ENCODE assay signal across 12 cellular contexts in the genomic region with DNA sequence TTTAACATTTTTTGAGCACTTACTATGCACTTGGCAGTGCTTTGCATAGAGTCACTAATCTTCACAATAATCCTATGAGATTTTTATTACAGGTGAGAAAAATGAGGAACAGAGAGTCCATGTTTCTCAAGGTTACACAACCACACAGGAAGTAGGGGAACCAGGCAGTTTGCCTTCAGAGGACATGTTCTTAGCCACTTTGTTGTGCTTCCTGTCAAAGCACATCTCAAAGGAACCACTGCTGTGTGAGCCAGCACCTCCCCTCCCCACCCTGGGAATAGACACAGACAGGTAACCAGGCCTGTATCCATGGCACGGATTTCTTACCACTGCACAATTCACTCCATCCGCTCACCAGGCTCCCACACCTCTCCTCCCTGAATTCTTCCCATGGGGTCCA. TPM values are rescaled to one million over a fixed set of nuclear protein-coding genes. Genes with fewer than 3 reads are reported as not detected.
DNase-seq lines count a peak whose midpoint lies in the region; ATAC-seq and TF ChIP-seq lines count a peak whose summit lies in the region.
"Had no signal": no experiment of that assay in that cellular context is flagged by ENCODE, and none has a peak within 500 bp of the region (broad histone marks: within the 10 kb centered on the region; RNA-seq: fewer than 3 reads in every experiment).

No MANE protein-coding gene starts in this region.

- H3K27ac ChIP-seq in CD8-positive, alpha-beta memory T cell (ENCODE audit: low read depth, low read length): no peak overlapping the region
- H3K27ac ChIP-seq in heart right ventricle: peak overlapping the region in 1 of 10 donors; percentile 55
- H3K27ac ChIP-seq: C4-2B had no signal

- H3K9me3 Mint-ChIP-seq in CD8-positive, alpha-beta memory T cell: no peaks in the 10 kb centered on the region

- no peaks in the 10 kb centered on the region for H3K27me3 ChIP-seq in CD8-positive, alpha-beta memory T cell (ENCODE audit: insufficient read depth, low read length, poor library complexity, severe bottlenecking)
- no peaks in the 10 kb centered on the region for H3K27me3 ChIP-seq in heart right ventricle

- CTCF ChIA-PET in CD8-positive, alpha-beta memory T cell (lab: Charles Lee): interaction anchor here (1.3 to 2.5 kb wide), 2 partner anchors 15 to 84 kb away, joined by 4 to 21 read pairs; no protein-coding TSS in a partner anchor

- no peaks in the 10 kb centered on the region for H3K36me3 Mint-ChIP-seq in CD8-positive, alpha-beta memory T cell

- H3K27me3 Mint-ChIP-seq in CD8-positive, alpha-beta memory T cell: no peaks in the 10 kb centered on the region

- intact Hi-C loops in heart right ventricle (cut with DNase I): loop anchor here in 7 of 10 donors (5.0 to 10.0 kb wide), 5 partner anchors 81 to 502 kb away; partner anchors contain the start of gene PIGO (in 1 of the 7)

- TF ChIP-seq CTCF in heart right ventricle (IDR thresholded peaks at IDR 0.05): no peak

- peak in 1 of 5 donors; percentile 37 for DNase-seq in CD8-positive, alpha-beta memory T cell
- peak; percentile 56 for DNase-seq in SKM-1 (lab: John Stamatoyannopoulos, UW; ENCODE audit: unreplicated experiment)
- DNase-seq in NCI-H2081 treated with DMSO at 0.1 percent for 48 hours (lab: John Stamatoyannopoulos, UW): no peak
- DNase-seq in heart right ventricle: no peak
- no peak for DNase-seq in NK-92 treated with Interleukin-12 subunit alpha and Interleukin-12 subunit beta, amount 100 ng/mL, for 24 hours (lab: John Stamatoyannopoulos, UW)
- no peak for DNase-seq in SW 1271 (lab: John Stamatoyannopoulos, UW)
- DNase-seq: activated T-cell treated with anti-CD3 and anti-CD28 coated beads, Interleukin-2, amount 50 U/mL, for 1 hour; NCI-H226 had no signal

- H3K36me3 ChIP-seq in CD8-positive, alpha-beta memory T cell (ENCODE audit: insufficient read depth, low read length): no peaks in the 10 kb centered on the region
- no peaks in the 10 kb centered on the region for H3K36me3 ChIP-seq in heart right ventricle

- peaks cover 57% of the 10 kb centered on the region for H3K4me1 ChIP-seq in CD8-positive, alpha-beta memory T cell (ENCODE audit: insufficient read depth, low read length)
- H3K4me1 ChIP-seq in heart right ventricle: peaks cover 0 to 34% (median 0%) of the 10 kb centered on the region in 9 donors

- H3K4me3 Mint-ChIP-seq in CD8-positive, alpha-beta memory T cell: no peak overlapping the region

- H3K27ac Mint-ChIP-seq in CD8-positive, alpha-beta memory T cell: peak overlapping the region in 4 of 8 donors; percentile 44 to 78 (median 67)

- H3K9me3 ChIP-seq in CD8-positive, alpha-beta memory T cell (ENCODE audit: low read length): no peaks in the 10 kb centered on the region
- no peaks in the 10 kb centered on the region for H3K9me3 ChIP-seq in heart right ventricle

- H3K4me3 ChIP-seq in CD8-positive, alpha-beta memory T cell (ENCODE audit: low read length): peak overlapping the region; percentile 20
- no peak overlapping the region for H3K4me3 ChIP-seq in heart right ventricle
- H3K4me3 ChIP-seq: skin epidermis had no signal

- 84 to 87% methylated on average over 2 of the region's 2 CpGs for WGBS in heart right ventricle, 2 donors

- peaks cover 37 to 59% (median 53%) of the 10 kb centered on the region in 3 donors for H3K4me1 Mint-ChIP-seq in CD8-positive, alpha-beta memory T cell

- peak; percentile 66 for ATAC-seq in GM19452 (IDR thresholded peaks at IDR 0.05; ENCODE audit: unreplicated experiment)
- ATAC-seq in HG03139 (IDR thresholded peaks at IDR 0.05; ENCODE audit: unreplicated experiment): peak; percentile 38
- no peak for ATAC-seq in heart right ventricle

- POLR2A ChIA-PET in CD8-positive, alpha-beta memory T cell (lab: Charles Lee): no interaction called here

RNA-seq across cellular contexts. Expression of gene DNAJB5, which starts 6.3 kb away (rescaled TPM):
- 1 to 10 TPM; 3.3 to 3.7 TPM for total RNA-seq in CD8-positive, alpha-beta memory T cell
- 2.4 TPM for polyA plus RNA-seq in CD8-positive, alpha-beta memory T cell
- 100 to 1,000 TPM in 3 of 10 donors, 10 to 100 TPM in 7; 49.0 to 206 (median 85.1) TPM for total RNA-seq in heart right ventricle
- 100 to 1,000 TPM in 1 of 2 donors, 10 to 100 TPM in 1; 44.0 to 107 TPM for polyA plus RNA-seq in heart right ventricle

RNA-seq across cellular contexts. Expression of gene PHF24, which starts 25.1 kb away (rescaled TPM):
- under 1 TPM in 1 of 2 experiments, not detected in 1; 0.04 TPM for total RNA-seq in CD8-positive, alpha-beta memory T cell
- polyA plus RNA-seq in CD8-positive, alpha-beta memory T cell: not detected
- 1 to 10 TPM in 1 of 10 donors, under 1 TPM in 9; 0.11 to 2.2 (median 0.44) TPM for total RNA-seq in heart right ventricle
- polyA plus RNA-seq in heart right ventricle: under 1 TPM; 0.07 to 0.09 TPM

Comparison
In these comparisons a context has a peak if more than half of its experiments do, and no peak if none do; other contexts are left out.
1. ATAC-seq: peak in GM19452 (single experiment) and HG03139 (single experiment); none in heart right ventricle (0 of 8).
2. RNA of gene DNAJB5, which starts 6.3 kb away (total RNA-seq): 49.0 to 206 TPM in heart right ventricle; 3.3 to 3.7 TPM in CD8-positive, alpha-beta memory T cell; every median in the first group is over 10 times any median in the second.